ENCODE assay signal across 16 cellular contexts in the genomic region with DNA sequence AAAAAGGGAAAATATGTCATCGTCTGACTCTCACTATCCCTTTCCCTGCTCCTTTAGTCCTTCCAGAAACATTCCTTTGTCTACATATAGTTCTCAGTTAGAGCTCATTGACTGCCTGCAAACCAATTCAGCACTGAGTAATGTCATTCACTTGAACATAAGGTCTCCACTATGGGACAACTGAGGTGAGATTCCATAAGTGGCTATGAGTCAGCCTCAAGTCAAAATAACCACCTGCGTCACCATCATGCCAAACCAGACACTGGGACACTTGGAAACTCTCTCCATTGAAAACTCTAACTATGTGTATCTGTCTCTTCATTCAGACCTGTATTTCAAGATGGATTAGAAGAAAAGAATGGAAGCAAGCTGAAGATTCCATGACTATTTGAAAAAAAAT.
"Had no signal": no experiment of that assay in that cellular context is flagged by ENCODE, and none has a peak within 500 bp of the region (broad histone marks: within the 10 kb centered on the region; RNA-seq: fewer than 3 reads in every experiment).

No MANE protein-coding gene starts in this region.

- H3K27ac ChIP-seq: foreskin keratinocyte, hepatocyte, neural progenitor cell, ovary, right atrium auricular region, sigmoid colon, upper lobe of right lung had no signal

- H3K4me2 ChIP-seq: hepatocyte, neural progenitor cell had no signal

- H2AFZ ChIP-seq: hepatocyte, neural progenitor cell had no signal

- ATAC-seq: effector memory CD8-positive, alpha-beta T cell; foreskin keratinocyte; left colon; natural killer cell treated with Interleukin-12 subunit alpha and Interleukin-12 subunit beta and Interleukin-15 and Interleukin-18, amount 100 ng/mL, for 72 hours; upper lobe of right lung had no signal

- H3K4me3 ChIP-seq: hepatocyte, neural progenitor cell, ovary, right atrium auricular region, sigmoid colon, upper lobe of right lung had no signal

- DNase-seq: cerebellar nuclear complex; effector memory CD8-positive, alpha-beta T cell; head of caudate nucleus; left colon; nucleus accumbens; ovary; sigmoid colon; small intestine; stimulated activated CD4-positive, alpha-beta T cell treated with anti-CD3 and anti-CD28 coated beads, Interleukin-2, amount 100 ng/mL, for 48 hours; stimulated activated naive CD4-positive, alpha-beta T cell treated with Interleukin-2 at 50 U/mL for 16 hours; upper lobe of right lung had no signal

- H3K79me2 ChIP-seq: hepatocyte had no signal

- H3K4me1 ChIP-seq: neural progenitor cell, right atrium auricular region, upper lobe of right lung had no signal

- H3K36me3 ChIP-seq: neural progenitor cell, ovary, right atrium auricular region, sigmoid colon, upper lobe of right lung had no signal

- H3K27me3 ChIP-seq: foreskin keratinocyte, hepatocyte, neural progenitor cell, ovary, right atrium auricular region, sigmoid colon, upper lobe of right lung had no signal

- H3K9ac ChIP-seq: neural progenitor cell had no signal

- H3K9me3 ChIP-seq: ovary, right atrium auricular region, sigmoid colon, upper lobe of right lung had no signal
